In the genomic region with DNA sequence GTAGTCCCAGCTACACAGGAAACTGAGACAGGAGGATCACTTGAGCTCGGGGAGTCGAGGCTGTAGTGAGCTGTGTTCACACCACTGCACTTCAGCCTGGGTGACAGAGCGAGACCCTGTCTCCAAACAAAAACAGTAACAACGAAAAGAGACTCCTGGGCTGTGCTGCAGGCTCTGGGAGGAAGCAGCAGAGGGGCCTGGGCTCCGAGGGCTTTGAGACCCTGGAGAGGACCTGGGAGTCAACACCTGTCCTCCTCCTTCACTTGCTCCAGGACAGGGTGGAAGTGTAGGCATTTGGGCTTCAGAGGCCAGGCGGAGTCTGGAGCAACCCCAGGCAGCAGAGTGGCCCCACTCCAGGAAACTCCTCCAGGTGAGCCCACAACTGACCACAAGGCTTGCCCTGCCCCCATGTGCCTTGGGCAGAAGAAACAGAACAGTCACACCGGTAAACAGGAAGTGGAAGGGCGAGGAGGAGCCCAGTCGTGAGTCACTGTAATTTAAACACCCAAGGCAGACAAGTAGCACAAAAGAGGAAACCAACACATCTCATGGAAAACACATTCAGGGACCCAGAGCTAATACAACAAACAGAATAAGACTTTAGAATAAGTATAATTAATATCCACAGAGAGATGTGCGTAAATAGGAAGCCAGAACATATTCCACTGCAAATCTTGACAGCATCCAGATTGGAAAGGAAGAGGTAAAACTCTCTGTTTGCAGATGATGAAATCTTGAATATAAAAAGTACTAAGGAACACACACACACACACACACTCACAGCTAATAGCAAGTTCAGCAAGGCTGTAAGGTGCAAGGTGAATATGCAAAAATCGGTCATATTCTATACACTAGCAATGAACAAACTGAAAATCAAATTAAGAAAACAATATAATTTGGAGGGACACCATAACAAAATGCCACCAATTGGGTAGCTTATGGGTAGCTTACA, we compare ENCODE assay signal across 8 cellular contexts. TPM values are rescaled to one million over a fixed set of nuclear protein-coding genes. Genes with fewer than 3 reads are reported as not detected.
A peak's percentile ranks its signal among the peaks of the same experiment; 100 is the strongest.
DNase-seq lines count a peak whose midpoint lies in the region; ATAC-seq lines count a peak whose summit lies in the region.

No MANE protein-coding gene starts in this region.

- H3K27ac ChIP-seq in CD4-positive, CD25-positive, alpha-beta regulatory T cell (ENCODE audit: insufficient read depth, low read length, poor library complexity, severe bottlenecking) = peak overlapping the region; percentile 64

- H3K9me3 ChIP-seq in CD4-positive, CD25-positive, alpha-beta regulatory T cell (ENCODE audit: control insufficient read depth in 2 of 2, low read length in 2 of 2) = no peaks in the 10 kb centered on the region

- peak overlapping the region; percentile 64 to 81 (median 72) for H3K4me3 Mint-ChIP-seq in CD4-positive, CD25-positive, alpha-beta regulatory T cell
- peak overlapping the region in 3 of 4 donors; percentile 44 to 93 (median 58) for H3K4me3 Mint-ChIP-seq in IgD-negative memory B cell

- H3K4me1 Mint-ChIP-seq in CD4-positive, CD25-positive, alpha-beta regulatory T cell = peaks cover 0 to 39% (median 26%) of the 10 kb centered on the region in 4 donors
- peaks cover 11 to 18% (median 14%) of the 10 kb centered on the region in 3 donors for H3K4me1 Mint-ChIP-seq in IgD-negative memory B cell

- peaks cover 28% of the 10 kb centered on the region for H3K4me1 ChIP-seq in CD4-positive, CD25-positive, alpha-beta regulatory T cell (ENCODE audit: control insufficient read depth, insufficient read depth, low read length, poor library complexity, severe bottlenecking)

- peak overlapping the region; percentile 85 to 97 (median 95) for H3K27ac Mint-ChIP-seq in CD4-positive, CD25-positive, alpha-beta regulatory T cell
- peak overlapping the region in 2 of 3 donors; percentile 32 to 53 for H3K27ac Mint-ChIP-seq in IgD-negative memory B cell

- peak overlapping the region; percentile 69 for H3K4me3 ChIP-seq in CD4-positive, CD25-positive, alpha-beta regulatory T cell (ENCODE audit: low read depth, low read length)

- H3K36me3 Mint-ChIP-seq in CD4-positive, CD25-positive, alpha-beta regulatory T cell = no peaks in the 10 kb centered on the region
- H3K36me3 Mint-ChIP-seq in IgD-negative memory B cell = no peaks in the 10 kb centered on the region

- peaks cover 0 to 2% (median 0%) of the 10 kb centered on the region in 7 donors for H3K9me3 Mint-ChIP-seq in CD4-positive, CD25-positive, alpha-beta regulatory T cell
- H3K9me3 Mint-ChIP-seq in IgD-negative memory B cell = peaks cover 0 to 3% (median 0%) of the 10 kb centered on the region in 3 donors

- DNase-seq in CD4-positive, CD25-positive, alpha-beta regulatory T cell = peak in 2 of 3 donors; percentile 20 to 88
- peak; percentile 45 to 54 for DNase-seq in activated CD4-positive, alpha-beta T cell treated with anti-CD3 and anti-CD28 coated beads for 4 hours
- DNase-seq in iPS-NIHi7 (ENCODE audit: extremely low spot score) = peak; percentile 61
- DNase-seq in Ammon's horn (ENCODE audit: low spot score) = no peak
- no peak for DNase-seq in C1 segment of cervical spinal cord (lab: John Stamatoyannopoulos, UW)
- DNase-seq in NCI-H1105 treated with DMSO at 0.1 percent for 48 hours (lab: John Stamatoyannopoulos, UW) = no peak

- no peaks in the 10 kb centered on the region for H3K27me3 ChIP-seq in CD4-positive, CD25-positive, alpha-beta regulatory T cell (ENCODE audit: control insufficient read depth, insufficient read depth, low read length)

- peaks cover 24% of the 10 kb centered on the region for H3K27me3 Mint-ChIP-seq in CD4-positive, CD25-positive, alpha-beta regulatory T cell
- peaks cover 4% of the 10 kb centered on the region for H3K27me3 Mint-ChIP-seq in IgD-negative memory B cell

- ATAC-seq in CD4-positive, CD25-positive, alpha-beta regulatory T cell (ENCODE audit: low read depth in 2 of 2) = peak; percentile 70 to 86
- ATAC-seq in GM21360 (IDR thresholded peaks at IDR 0.05; ENCODE audit: unreplicated experiment) = peak; percentile 68

- no peaks in the 10 kb centered on the region for H3K36me3 ChIP-seq in CD4-positive, CD25-positive, alpha-beta regulatory T cell (ENCODE audit: control insufficient read depth, insufficient read depth, low read length)

RNA-seq across cellular contexts. Expression of a gene that starts 20.5 kb away (rescaled TPM):
- total RNA-seq in CD4-positive, CD25-positive, alpha-beta regulatory T cell = 0.91 TPM
- under 1 TPM; 0.16 to 0.41 (median 0.34) TPM for polyA plus RNA-seq in CD4-positive, CD25-positive, alpha-beta regulatory T cell
- polyA plus RNA-seq in IgD-negative memory B cell = 0.86 TPM

Comparison
In these comparisons a context has a peak if more than half of its experiments do, and no peak if none do; other contexts are left out.
1. DNase-seq: peak in CD4-positive, CD25-positive, alpha-beta regulatory T cell (2 of 3), activated CD4-positive, alpha-beta T cell treated with anti-CD3 and anti-CD28 coated beads for 4 hours (2 of 2) and iPS-NIHi7 (single experiment); none in Ammon's horn (single experiment), C1 segment of cervical spinal cord (0 of 14) and NCI-H1105 treated with DMSO at 0.1 percent for 48 hours (single experiment).